ENCODE assay signal across 18 cellular contexts in the genomic region with DNA sequence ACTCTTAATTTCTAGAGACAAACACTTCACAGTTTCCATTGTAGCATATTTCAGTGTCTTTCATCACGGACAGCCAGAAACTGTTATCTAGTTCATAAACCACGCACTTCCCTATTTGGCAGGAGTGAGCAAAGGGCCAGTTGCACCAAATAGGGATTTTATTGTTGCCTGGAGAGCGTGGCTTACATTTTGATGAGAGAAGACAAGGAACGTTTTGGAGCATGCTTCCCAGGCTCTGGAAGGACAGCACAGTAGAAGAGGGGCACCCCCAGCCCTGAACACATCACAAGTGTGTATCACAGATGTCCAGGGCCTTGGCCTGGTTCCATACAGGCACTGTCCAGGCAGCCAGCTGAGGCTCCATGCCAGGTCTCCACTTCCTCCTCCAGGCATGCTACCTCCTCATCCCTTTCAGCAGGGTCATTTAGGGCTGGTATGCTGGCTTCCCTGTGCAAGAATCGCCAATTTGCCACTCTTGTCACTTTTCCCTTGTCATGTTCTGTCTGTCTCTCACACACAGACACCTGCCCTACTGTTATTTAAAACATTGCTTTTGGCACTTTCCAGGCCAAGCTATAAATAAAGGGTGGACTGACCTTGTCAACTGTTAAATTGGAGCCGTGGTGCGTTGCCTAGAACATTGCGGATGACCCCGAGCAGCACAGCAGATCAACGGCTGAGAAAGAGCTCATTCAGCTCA.
DNase-seq lines count a peak whose midpoint lies in the region; ATAC-seq and TF ChIP-seq lines count a peak whose summit lies in the region.
"Had no signal": no experiment of that assay in that cellular context is flagged by ENCODE, and none has a peak within 500 bp of the region (broad histone marks: within the 10 kb centered on the region; RNA-seq: fewer than 3 reads in every experiment).

No MANE protein-coding gene starts in this region.

- ATAC-seq in upper lobe of right lung, result peak; percentile 49

- no peaks in the 10 kb centered on the region for H4K20me1 ChIP-seq in osteoblast (ENCODE audit: insufficient read depth, low read length)

- peaks cover 4% of the 10 kb centered on the region for H3K4me1 ChIP-seq in upper lobe of right lung
- H3K4me1 ChIP-seq in osteoblast (ENCODE audit: insufficient read depth, low read length), result peaks cover 14% of the 10 kb centered on the region

- no peak overlapping the region for H3K4me2 ChIP-seq in osteoblast (ENCODE audit: insufficient read depth, low read length)

- H3K79me2 ChIP-seq in osteoblast (ENCODE audit: insufficient read depth, low read length), result no peaks in the 10 kb centered on the region

- H3K36me3 ChIP-seq in upper lobe of right lung (no peaks in the 10 kb centered on the region), osteoblast (ENCODE audit: insufficient read depth, low read length) (no peaks in the 10 kb centered on the region)

- intact Hi-C loops in upper lobe of right lung (cut with DNase I), result no loop called here

- H3K4me3 ChIP-seq in upper lobe of right lung (no peak overlapping the region), osteoblast (ENCODE audit: insufficient read depth, low read length) (no peak overlapping the region)

- H3K9me3 ChIP-seq in upper lobe of right lung (no peaks in the 10 kb centered on the region), osteoblast (ENCODE audit: low read depth, low read length) (peaks cover 3% of the 10 kb centered on the region)

- no peak overlapping the region for H2AFZ ChIP-seq in osteoblast (ENCODE audit: low read length)

- no peak overlapping the region for H3K27ac ChIP-seq in upper lobe of right lung
- H3K27ac ChIP-seq in osteoblast (ENCODE audit: low read depth, low read length), result no peak overlapping the region

- peak; percentile 32 for DNase-seq in NCI-H2196 (lab: John Stamatoyannopoulos, UW; ENCODE audit: unreplicated experiment)
- DNase-seq in NCI-H2196 treated with DMSO at 0.1 percent for 48 hours (lab: John Stamatoyannopoulos, UW; ENCODE audit: unreplicated experiment), result no peak
- peak in 38 of 58 donors; percentile 1 to 89 (median 33) for DNase-seq in anterior cingulate cortex (lab: John Stamatoyannopoulos, UW)
- peak; percentile 58 for DNase-seq in inferior parietal cortex (ENCODE audit: extremely low spot score)
- no peak for DNase-seq in upper lobe of right lung
- DNase-seq in NCI-H510A (lab: John Stamatoyannopoulos, UW), result no peak
- DNase-seq in NCI-H1105 treated with DMSO at 0.1 percent for 48 hours (lab: John Stamatoyannopoulos, UW), result no peak
- DNase-seq in osteoblast (ENCODE audit: insufficient read length, low spot score, missing footprints), result no peak
- DNase-seq: 8988T; activated CD4-positive, alpha-beta T cell treated with anti-CD3 and anti-CD28 coated beads, Interleukin-2, amount 50 U/mL, for 48 hours; activated effector memory CD4-positive, alpha-beta T cell treated with anti-CD3 and anti-CD28 coated beads, Interleukin-2, amount 50 U/mL, for 16 hours; CD4-positive, CD25-positive, alpha-beta regulatory T cell; effector CD4-positive, alpha-beta T cell; foreskin fibroblast; NCI-H146; NCI-H510A treated with DMSO at 0.1 percent for 48 hours; stimulated activated CD4-positive, alpha-beta T cell treated with anti-CD3 and anti-CD28 coated beads, Interleukin-2, amount 100 ng/mL, for 24 hours; T1000 had no signal

- H3K27me3 ChIP-seq in upper lobe of right lung (no peaks in the 10 kb centered on the region), osteoblast (ENCODE audit: insufficient read depth, low read length) (peaks cover 6% of the 10 kb centered on the region)

- TF ChIP-seq CTCF in upper lobe of right lung (IDR thresholded peaks at IDR 0.05) (no peak), osteoblast (IDR thresholded peaks at IDR 0.05; ENCODE audit: extremely low read depth, low read depth, low read length) (no peak)

Comparison
In these comparisons a context has a peak if more than half of its experiments do, and no peak if none do; other contexts are left out.
1. DNase-seq: peak in NCI-H2196 (single experiment), anterior cingulate cortex (38 of 58) and inferior parietal cortex (single experiment); none in NCI-H2196 treated with DMSO at 0.1 percent for 48 hours (single experiment), upper lobe of right lung (single experiment), NCI-H510A (single experiment), NCI-H1105 treated with DMSO at 0.1 percent for 48 hours (single experiment) and osteoblast (single experiment).